ENCODE assay signal across 8 cellular contexts in the genomic region with DNA sequence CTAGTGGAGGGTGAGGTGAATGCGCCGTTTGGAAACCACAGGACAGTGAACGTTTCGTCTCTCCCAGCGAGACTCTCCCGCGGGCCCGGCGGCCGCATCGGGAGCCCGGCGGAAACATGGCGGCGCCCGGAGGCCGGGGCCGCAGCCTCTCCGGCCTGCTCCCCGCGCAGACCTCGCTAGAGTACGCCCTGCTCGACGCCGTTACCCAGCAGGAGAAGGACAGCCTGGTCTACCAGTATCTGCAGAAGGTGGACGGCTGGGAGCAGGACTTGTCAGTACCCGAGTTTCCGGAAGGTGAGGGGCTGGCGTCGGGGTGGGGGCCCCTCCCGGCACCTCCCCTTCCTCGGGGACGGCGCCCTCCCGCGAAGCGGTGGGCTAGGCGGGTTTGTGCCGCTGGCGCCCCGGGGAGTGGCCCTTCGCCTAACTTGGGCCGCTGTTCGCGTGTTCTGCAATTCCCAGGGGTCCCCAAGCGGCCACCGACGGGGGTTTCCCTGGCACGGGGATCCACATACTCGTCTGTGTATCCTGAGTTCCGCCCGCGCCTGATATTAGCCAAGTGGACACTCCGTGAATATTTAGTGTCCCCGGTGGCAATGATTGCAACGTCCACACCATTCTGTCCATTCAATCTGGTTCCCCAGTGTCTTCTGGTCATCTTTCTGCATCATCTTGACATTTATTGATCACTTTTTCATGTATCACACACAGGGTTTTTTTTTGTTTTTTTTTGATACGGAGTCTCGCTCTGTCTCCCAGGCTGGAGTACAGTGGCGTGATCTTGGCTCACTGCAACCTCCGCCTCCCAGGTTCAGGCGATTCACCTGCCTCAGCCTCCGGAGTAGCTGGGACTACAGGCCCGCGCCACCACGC. TPM values are rescaled to one million over a fixed set of nuclear protein-coding genes. Genes with fewer than 3 reads are reported as not detected.
A peak's percentile ranks its signal among the peaks of the same experiment; 100 is the strongest.
DNase-seq lines count a peak whose midpoint lies in the region; ATAC-seq, FAIRE-seq and TF ChIP-seq lines count a peak whose summit lies in the region.

No MANE protein-coding gene starts in this region.

- TF ChIP-seq CTCF in AG09309 (IDR thresholded peaks at IDR 0.05; ENCODE audit: control insufficient read depth, insufficient read depth, low read depth, low read length, missing control alignments) (no peak), OCI-LY3 (IDR thresholded peaks at IDR 0.05; ENCODE audit: low read depth, low read length) (no peak), testis (IDR thresholded peaks at IDR 0.05) (no peak)

- no peaks in the 10 kb centered on the region for H3K27me3 Mint-ChIP-seq in activated T-helper 2 cell treated with anti-CD3 and anti-CD28 coated beads, Interferon-gamma antibody, Interleukin-2, Interleukin-4, amounts not matched to agents 10 μg/mL and 5 μg/mL and 100 μg/mL, durations not matched to agents 14 hours and 24 hours and 36 hours (ENCODE audit: low read depth)
- no peaks in the 10 kb centered on the region for H3K27me3 Mint-ChIP-seq in naive thymus-derived CD8-positive, alpha-beta T cell

- no peak for DNase-seq in AG09309 (ENCODE audit: low read depth)
- DNase-seq in GM18507 (ENCODE audit: extremely low spot score, insufficient read length, low read depth) = no peak
- DNase-seq in activated T-helper 2 cell treated with anti-CD3 and anti-CD28 coated beads, Interferon-gamma antibody, Interleukin-2, Interleukin-4, amounts not matched to agents 10 μg/mL and 5 μg/mL and 100 μg/mL, durations not matched to agents 14 hours and 24 hours and 36 hours (ENCODE audit: low spot score) = peak; percentile 38
- DNase-seq in fibroblast of peridontal ligament (ENCODE audit: extremely low read depth) = peak; percentile 24
- DNase-seq in naive thymus-derived CD8-positive, alpha-beta T cell = peak in 9 of 10 donors; percentile 11 to 66 (median 30)
- peak; percentile 79 for DNase-seq in testis

- H3K4me1 Mint-ChIP-seq in activated T-helper 2 cell treated with anti-CD3 and anti-CD28 coated beads, Interferon-gamma antibody, Interleukin-2, Interleukin-4, amounts not matched to agents 10 μg/mL and 5 μg/mL and 100 μg/mL, durations not matched to agents 14 hours and 24 hours and 36 hours (ENCODE audit: low read depth) = peaks cover 54% of the 10 kb centered on the region
- peaks cover 14 to 65% (median 31%) of the 10 kb centered on the region in 4 donors for H3K4me1 Mint-ChIP-seq in naive thymus-derived CD8-positive, alpha-beta T cell

- peak overlapping the region; percentile 94 for H3K4me2 ChIP-seq in OCI-LY3 (ENCODE audit: low read length)

- H3K4me3 ChIP-seq in AG09309 (ENCODE audit: control insufficient read depth, low read depth, low read length) (peak overlapping the region; percentile 81), OCI-LY3 (ENCODE audit: low read length) (peak overlapping the region; percentile 93), testis (peak overlapping the region; percentile 88 to 99)

- H3K36me3 ChIP-seq in OCI-LY3 (replicated peaks; ENCODE audit: low read depth, low read length) = peaks cover 11% of the 10 kb centered on the region
- no peaks in the 10 kb centered on the region for H3K36me3 ChIP-seq in testis (ENCODE audit: low read depth, missing control alignments)

- H3K36me3 Mint-ChIP-seq in activated T-helper 2 cell treated with anti-CD3 and anti-CD28 coated beads, Interferon-gamma antibody, Interleukin-2, Interleukin-4, amounts not matched to agents 10 μg/mL and 5 μg/mL and 100 μg/mL, durations not matched to agents 14 hours and 24 hours and 36 hours (ENCODE audit: low read depth) = peaks cover 34% of the 10 kb centered on the region
- H3K36me3 Mint-ChIP-seq in naive thymus-derived CD8-positive, alpha-beta T cell = peaks cover 13 to 15% (median 14%) of the 10 kb centered on the region in 3 donors

- H3K27ac ChIP-seq in OCI-LY3 (ENCODE audit: low read length) (peak overlapping the region; percentile 74), testis (peak overlapping the region; percentile 93 to 95)

- 1 to 6% methylated on average over 17 to 48 of the region's 66 CpGs for WGBS in testis, 2 donors

- peak overlapping the region; percentile 88 for H2AFZ ChIP-seq in OCI-LY3 (ENCODE audit: low read depth, low read length)

- peak overlapping the region; percentile 91 for H3K9ac ChIP-seq in OCI-LY3 (ENCODE audit: low read length)

- no peaks in the 10 kb centered on the region for H3K27me3 ChIP-seq in OCI-LY3 (ENCODE audit: low read depth, low read length)
- no peaks in the 10 kb centered on the region for H3K27me3 ChIP-seq in testis

- H3K79me2 ChIP-seq in OCI-LY3 (ENCODE audit: low read length) = peaks cover 48% of the 10 kb centered on the region

- peaks cover 11% of the 10 kb centered on the region for H4K20me1 ChIP-seq in OCI-LY3 (ENCODE audit: insufficient read depth, low read length)

- intact Hi-C loops in activated T-helper 2 cell treated with anti-CD3 and anti-CD28 coated beads, Interferon-gamma antibody, Interleukin-2, Interleukin-4, amounts not matched to agents 10 μg/mL and 5 μg/mL and 100 μg/mL, durations not matched to agents 14 hours and 24 hours and 36 hours (cut with micrococcal nuclease) = loop anchor here (1.0 to 5.0 kb wide), 7 partner anchors 103 to 687 kb away; a partner anchor contains a TSS
- intact Hi-C loops in testis (cut with DNase I; ENCODE audit: low total_unique reads) = no loop called here

- ATAC-seq in HG02973 (IDR thresholded peaks at IDR 0.05; ENCODE audit: unreplicated experiment) = peak; percentile 35
- peak; percentile 56 to 67 for ATAC-seq in naive thymus-derived CD8-positive, alpha-beta T cell

- peak; percentile 59 for FAIRE-seq in GM18507 (lab: Jason Lieb, UNC)

- no peak for TF ChIP-seq POLR2A in testis (IDR thresholded peaks at IDR 0.05)

- H3K27ac Mint-ChIP-seq in activated T-helper 2 cell treated with anti-CD3 and anti-CD28 coated beads, Interferon-gamma antibody, Interleukin-2, Interleukin-4, amounts not matched to agents 10 μg/mL and 5 μg/mL and 100 μg/mL, durations not matched to agents 14 hours and 24 hours and 36 hours = peak overlapping the region; percentile 95
- peak overlapping the region; percentile 88 to 98 (median 96) for H3K27ac Mint-ChIP-seq in naive thymus-derived CD8-positive, alpha-beta T cell

- H3K9me3 ChIP-seq in OCI-LY3 (ENCODE audit: insufficient read depth, low read length) = no peaks in the 10 kb centered on the region
- no peaks in the 10 kb centered on the region for H3K9me3 ChIP-seq in testis

- POLR2A ChIA-PET in naive thymus-derived CD8-positive, alpha-beta T cell (lab: Charles Lee) = no interaction called here

- H3K4me3 Mint-ChIP-seq in activated T-helper 2 cell treated with anti-CD3 and anti-CD28 coated beads, Interferon-gamma antibody, Interleukin-2, Interleukin-4, amounts not matched to agents 10 μg/mL and 5 μg/mL and 100 μg/mL, durations not matched to agents 14 hours and 24 hours and 36 hours (ENCODE audit: low read depth) = peak overlapping the region; percentile 97
- H3K4me3 Mint-ChIP-seq in naive thymus-derived CD8-positive, alpha-beta T cell = peak overlapping the region; percentile 96 to 100 (median 98)

- H3K9me3 Mint-ChIP-seq in activated T-helper 2 cell treated with anti-CD3 and anti-CD28 coated beads, Interferon-gamma antibody, Interleukin-2, Interleukin-4, amounts not matched to agents 10 μg/mL and 5 μg/mL and 100 μg/mL, durations not matched to agents 14 hours and 24 hours and 36 hours = no peaks in the 10 kb centered on the region
- no peaks in the 10 kb centered on the region for H3K9me3 Mint-ChIP-seq in naive thymus-derived CD8-positive, alpha-beta T cell

- H3K4me1 ChIP-seq in OCI-LY3 (ENCODE audit: low read length) = peaks cover 65% of the 10 kb centered on the region
- H3K4me1 ChIP-seq in testis = peaks cover 16% of the 10 kb centered on the region

RNA-seq across cellular contexts. Expression of a gene that starts 0.5 kb away (rescaled TPM):
- 25.9 and 26.0 TPM in 2 replicates for total RNA-seq in activated T-helper 2 cell treated with anti-CD3 and anti-CD28 coated beads, Interferon-gamma antibody, Interleukin-2, Interleukin-4, amounts not matched to agents 10 μg/mL and 5 μg/mL and 100 μg/mL, durations not matched to agents 14 hours and 24 hours and 36 hours
- total RNA-seq in naive thymus-derived CD8-positive, alpha-beta T cell = 10 to 100 TPM; 22.7 to 25.4 TPM
- polyA plus RNA-seq in naive thymus-derived CD8-positive, alpha-beta T cell = 1 to 10 TPM; 3.4 to 7.8 (median 6.7) TPM
- 10 to 100 TPM; 34.3 to 37.7 TPM for total RNA-seq in testis
- polyA plus RNA-seq in testis (ENCODE audit: insufficient read depth, low read depth, low replicate concordance) = 8.7 TPM

RNA-seq across cellular contexts. Expression of a gene that starts 1.1 kb away (rescaled TPM):
- 14.1 and 15.2 TPM in 2 replicates for total RNA-seq in activated T-helper 2 cell treated with anti-CD3 and anti-CD28 coated beads, Interferon-gamma antibody, Interleukin-2, Interleukin-4, amounts not matched to agents 10 μg/mL and 5 μg/mL and 100 μg/mL, durations not matched to agents 14 hours and 24 hours and 36 hours
- total RNA-seq in naive thymus-derived CD8-positive, alpha-beta T cell = 1 to 10 TPM; 4.3 to 4.5 TPM
- polyA plus RNA-seq in naive thymus-derived CD8-positive, alpha-beta T cell = 1 to 10 TPM; 2.3 to 4.8 (median 3.8) TPM
- 1 to 10 TPM; 8.9 to 9.5 TPM for total RNA-seq in testis
- 7.2 TPM for polyA plus RNA-seq in testis (ENCODE audit: insufficient read depth, low read depth, low replicate concordance)

Comparison
In these comparisons a context has a peak if more than half of its experiments do, and no peak if none do; other contexts are left out.
1. DNase-seq: peak in activated T-helper 2 cell treated with anti-CD3 and anti-CD28 coated beads, Interferon-gamma antibody, Interleukin-2, Interleukin-4, amounts not matched to agents 10 μg/mL and 5 μg/mL and 100 μg/mL, durations not matched to agents 14 hours and 24 hours and 36 hours (single experiment), fibroblast of peridontal ligament (single experiment), naive thymus-derived CD8-positive, alpha-beta T cell (9 of 10) and testis (single experiment); none in AG09309 (single experiment) and GM18507 (single experiment).
2. Peak in every context shown above with its lines, with median percentiles within 50 percentile points of each other: H3K4me3 ChIP-seq.